In the genomic region with DNA sequence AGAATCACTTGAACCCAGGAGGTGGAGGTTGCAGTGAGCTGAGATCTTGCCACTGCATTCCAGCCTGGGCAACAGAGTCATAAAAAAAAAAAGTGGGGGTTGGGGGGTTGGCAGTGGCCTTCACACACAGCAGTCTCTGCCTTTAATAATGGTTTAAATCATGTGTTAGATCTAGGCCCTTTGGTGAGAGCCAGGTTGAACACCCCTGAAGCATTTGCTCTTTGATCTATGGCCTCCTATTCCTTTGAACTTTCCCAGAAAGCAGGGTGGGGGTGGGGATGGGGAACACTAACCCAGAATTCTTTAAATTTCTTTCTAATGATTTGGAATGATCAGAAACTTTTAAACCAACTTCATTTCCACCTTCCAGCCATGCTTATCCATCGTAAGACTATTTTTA, we compare ENCODE assay signal across 15 cellular contexts.
DNase-seq lines count a peak whose midpoint lies in the region; ATAC-seq and TF ChIP-seq lines count a peak whose summit lies in the region.
"Had no signal": no experiment of that assay in that cellular context is flagged by ENCODE, and none has a peak within 500 bp of the region (broad histone marks: within the 10 kb centered on the region; RNA-seq: fewer than 3 reads in every experiment).

No MANE protein-coding gene starts in this region.

- DNase-seq in ELF-1 (ENCODE audit: low read depth, low spot score) = peak; percentile 63
- DNase-seq in SW480 (ENCODE audit: low spot score) = peak; percentile 85
- no peak for DNase-seq in nephron progenitor cell
- no peak for DNase-seq in NCI-H1092 treated with DMSO at 0.1 percent for 48 hours (lab: John Stamatoyannopoulos, UW)
- no peak for DNase-seq in NCI-H1930 (lab: John Stamatoyannopoulos, UW)
- DNase-seq: C1 segment of cervical spinal cord; CD4-positive, alpha-beta memory T cell; COR-L47; DMS153; DND-41; GDM1; GM23248; HFFc6 had no signal

- peaks cover 5% of the 10 kb centered on the region for H3K9me3 Mint-ChIP-seq in nephron progenitor cell
- H3K9me3 Mint-ChIP-seq: HFFc6 had no signal

- H3K36me3 Mint-ChIP-seq in nephron progenitor cell (ENCODE audit: low read depth) = peaks cover 29% of the 10 kb centered on the region
- H3K36me3 Mint-ChIP-seq: CD4-positive, alpha-beta memory T cell had no signal

- TF ChIP-seq CTCF in nephron progenitor cell (IDR thresholded peaks at IDR 0.05) = no peak

- peaks cover 5% of the 10 kb centered on the region for H3K27me3 Mint-ChIP-seq in nephron progenitor cell (ENCODE audit: low read depth, poor library complexity)
- H3K27me3 Mint-ChIP-seq: CD4-positive, alpha-beta memory T cell had no signal

- no peak for ATAC-seq in HG03045 (IDR thresholded peaks at IDR 0.05; ENCODE audit: unreplicated experiment)
- ATAC-seq: GM12878 had no signal

- H3K27ac Mint-ChIP-seq in nephron progenitor cell = peak overlapping the region; percentile 88
- H3K27ac Mint-ChIP-seq: CD4-positive, alpha-beta memory T cell; HFFc6 had no signal

- H3K4me3 Mint-ChIP-seq in nephron progenitor cell = peak overlapping the region; percentile 12
- H3K4me3 Mint-ChIP-seq: CD4-positive, alpha-beta memory T cell; HFFc6 had no signal

- peaks cover 70% of the 10 kb centered on the region for H3K4me1 Mint-ChIP-seq in nephron progenitor cell
- H3K4me1 Mint-ChIP-seq: CD4-positive, alpha-beta memory T cell had no signal

Comparison
In these comparisons a context has a peak if more than half of its experiments do, and no peak if none do; other contexts are left out.
1. DNase-seq: peak in ELF-1 (single experiment) and SW480 (single experiment); none in nephron progenitor cell (single experiment), NCI-H1092 treated with DMSO at 0.1 percent for 48 hours (single experiment) and NCI-H1930 (0 of 2).